1 cellular context compared by ENCODE assay signal in the genomic region with DNA sequence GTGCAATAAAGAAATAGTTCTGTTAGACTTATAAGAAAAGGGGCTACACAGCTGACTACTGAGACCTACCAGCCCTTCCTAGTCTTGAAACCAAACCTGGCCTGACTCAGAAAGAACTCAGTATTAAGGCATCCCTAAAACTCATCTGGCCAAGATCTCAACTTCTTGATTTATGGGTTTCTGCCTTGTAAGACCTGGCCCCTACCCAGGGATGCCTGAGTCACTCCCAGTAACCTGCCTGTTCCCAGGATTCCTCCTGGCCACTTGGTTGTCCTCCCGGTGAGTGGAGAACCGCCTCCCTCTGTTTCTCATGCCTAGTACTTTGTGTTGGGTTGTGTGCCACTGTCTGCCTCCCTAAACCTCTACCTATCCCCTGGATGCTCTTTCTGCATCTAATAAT.
TF ChIP-seq lines count a peak whose summit lies in the region.

No MANE protein-coding gene starts in this region.

TF ChIP-seq in HCT116, 20 proteins besides CTCF, POLR2A, EP300 and RAD21 (continued from another document):
- TF ChIP-seq, protein P1, sequence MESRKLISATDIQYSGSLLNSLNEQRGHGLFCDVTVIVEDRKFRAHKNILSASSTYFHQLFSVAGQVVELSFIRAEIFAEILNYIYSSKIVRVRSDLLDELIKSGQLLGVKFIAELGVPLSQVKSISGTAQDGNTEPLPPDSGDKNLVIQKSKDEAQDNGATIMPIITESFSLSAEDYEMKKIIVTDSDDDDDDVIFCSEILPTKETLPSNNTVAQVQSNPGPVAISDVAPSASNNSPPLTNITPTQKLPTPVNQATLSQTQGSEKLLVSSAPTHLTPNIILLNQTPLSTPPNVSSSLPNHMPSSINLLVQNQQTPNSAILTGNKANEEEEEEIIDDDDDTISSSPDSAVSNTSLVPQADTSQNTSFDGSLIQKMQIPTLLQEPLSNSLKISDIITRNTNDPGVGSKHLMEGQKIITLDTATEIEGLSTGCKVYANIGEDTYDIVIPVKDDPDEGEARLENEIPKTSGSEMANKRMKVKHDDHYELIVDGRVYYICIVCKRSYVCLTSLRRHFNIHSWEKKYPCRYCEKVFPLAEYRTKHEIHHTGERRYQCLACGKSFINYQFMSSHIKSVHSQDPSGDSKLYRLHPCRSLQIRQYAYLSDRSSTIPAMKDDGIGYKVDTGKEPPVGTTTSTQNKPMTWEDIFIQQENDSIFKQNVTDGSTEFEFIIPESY (IDR thresholded peaks at IDR 0.05; ENCODE audit: extremely low read depth, insufficient replicate concordance, low read length): no peak
